13 cellular contexts compared by ENCODE assay signal in genomic region chr13:38819053-38819452, GRCh38.
A peak's percentile ranks its signal among the peaks of the same experiment; 100 is the strongest.
DNase-seq lines count a peak whose midpoint lies in the region; ATAC-seq lines count a peak whose summit lies in the region.
"Had no signal": no experiment of that assay in that cellular context is flagged by ENCODE, and none has a peak within 500 bp of the region (broad histone marks: within the 10 kb centered on the region; RNA-seq: fewer than 3 reads in every experiment).

No MANE protein-coding gene starts in this region.

- intact Hi-C loops in left cardiac atrium (cut with DNase I) = no loop called here

- ATAC-seq in left cardiac atrium (no peak), HG02970 (IDR thresholded peaks at IDR 0.05; ENCODE audit: low FRiP score, unreplicated experiment) (no peak)
- ATAC-seq: activated CD4-positive, CD25-positive, alpha-beta regulatory T cell treated with anti-CD3 and anti-CD28 coated beads, Interleukin-2, amount 50 U/mL, for 24 hours; activated T-cell treated with anti-CD3 and anti-CD28 coated beads, Interleukin-2, amount 50 U/mL, for 72 hours; heart right ventricle had no signal

- DNase-seq in NCI-H146 treated with DMSO at 0.1 percent for 48 hours (lab: John Stamatoyannopoulos, UW; ENCODE audit: unreplicated experiment) = peak; percentile 77
- peak in 37 of 56 donors; percentile 2 to 73 (median 21) for DNase-seq in amygdala (lab: John Stamatoyannopoulos, UW)
- peak in 29 of 51 donors; percentile 1 to 58 (median 16) for DNase-seq in hypothalamus (lab: John Stamatoyannopoulos, UW)
- DNase-seq in smooth muscle cell of the brain vasculature (ENCODE audit: low read depth, low spot score) = peak; percentile 3
- DNase-seq in left cardiac atrium = no peak
- no peak for DNase-seq in effector CD4-positive, alpha-beta T cell
- DNase-seq: activated T-cell treated with anti-CD3 and anti-CD28 coated beads, Interleukin-2, amount 50 U/mL, for 72 hours; DMS79 treated with DMSO at 0.1 percent for 48 hours; heart right ventricle; NCI-H2171 treated with DMSO at 0.1 percent for 48 hours; spleen had no signal

Comparison
In these comparisons a context has a peak if more than half of its experiments do, and no peak if none do; other contexts are left out.
1. DNase-seq: peak in NCI-H146 treated with DMSO at 0.1 percent for 48 hours (single experiment), amygdala (37 of 56), hypothalamus (29 of 51) and smooth muscle cell of the brain vasculature (single experiment); none in left cardiac atrium (single experiment) and effector CD4-positive, alpha-beta T cell (single experiment).